Comparison of ENCODE assay signal across 26 cellular contexts in genomic region chr9:18394847-18395355, GRCh38.
A peak's percentile ranks its signal among the peaks of the same experiment; 100 is the strongest.
DNase-seq lines count a peak whose midpoint lies in the region; ATAC-seq and TF ChIP-seq lines count a peak whose summit lies in the region.
"Had no signal": no experiment of that assay in that cellular context is flagged by ENCODE, and none has a peak within 500 bp of the region (broad histone marks: within the 10 kb centered on the region; RNA-seq: fewer than 3 reads in every experiment).

No MANE protein-coding gene starts in this region.

- CTCF ChIA-PET in PC-3 (lab: Charles Lee), result interaction anchor here (1.9 kb wide), 1 partner anchor 140 kb away, joined by 10 read pairs; no protein-coding TSS in a partner anchor
- CTCF ChIA-PET in activated naive CD4-positive, alpha-beta T cell treated with anti-CD3 and anti-CD28 coated beads for 36 hours (lab: Charles Lee), result interaction anchor here (1.4 kb wide), 1 partner anchor 48 kb away, joined by 4 read pairs; no protein-coding TSS in a partner anchor

- H3K4me1 Mint-ChIP-seq in activated naive CD4-positive, alpha-beta T cell treated with anti-CD3 and anti-CD28 coated beads for 36 hours (ENCODE audit: low read depth), result no peaks in the 10 kb centered on the region
- H3K4me1 Mint-ChIP-seq: activated CD4-positive, alpha-beta T cell treated with anti-CD3 and anti-CD28 coated beads, Interleukin-2, amount 10 ng/mL, durations not matched to agents 24 days and 14 days; natural killer cell; stimulated activated naive CD8-positive, alpha-beta T cell treated with anti-CD3 and anti-CD28 coated beads, Interleukin-15, amount 100 ng/mL, for 72 hours had no signal

- peaks cover 2% of the 10 kb centered on the region for H3K27me3 Mint-ChIP-seq in activated naive CD4-positive, alpha-beta T cell treated with anti-CD3 and anti-CD28 coated beads for 36 hours (ENCODE audit: low read depth)
- H3K27me3 Mint-ChIP-seq: activated CD4-positive, alpha-beta T cell treated with anti-CD3 and anti-CD28 coated beads, Interleukin-2, amount 10 ng/mL, durations not matched to agents 24 days and 14 days; stimulated activated naive CD8-positive, alpha-beta T cell treated with anti-CD3 and anti-CD28 coated beads, Interleukin-15, amount 100 ng/mL, for 72 hours had no signal

- no peak overlapping the region for H3K4me3 Mint-ChIP-seq in activated naive CD4-positive, alpha-beta T cell treated with anti-CD3 and anti-CD28 coated beads for 36 hours
- H3K4me3 Mint-ChIP-seq: activated CD4-positive, alpha-beta T cell treated with anti-CD3 and anti-CD28 coated beads, Interleukin-2, amount 10 ng/mL, durations not matched to agents 24 days and 14 days; natural killer cell; stimulated activated naive CD8-positive, alpha-beta T cell treated with anti-CD3 and anti-CD28 coated beads, Interleukin-15, amount 100 ng/mL, for 72 hours had no signal

- POLR2A ChIA-PET in PC-3 (lab: Charles Lee; ENCODE audit: unreplicated experiment), result interaction anchor here (0.6 kb wide), 1 partner anchor 12 kb away, joined by 3 read pairs; no protein-coding TSS in a partner anchor

- H3K9ac ChIP-seq in PC-3 (ENCODE audit: low read length) (peak overlapping the region; percentile 53; the same call in 1 of the 2 replicates), muscle layer of colon (ENCODE audit: low read length) (no peak overlapping the region)
- H3K9ac ChIP-seq: BLaER1 treated with 17β-estradiol and CSF1 and Interleukin-3, amounts not matched to agents 10 nM and 100 nM; KMS-11 had no signal

- no peaks in the 10 kb centered on the region for H3F3A ChIP-seq in PC-3 (ENCODE audit: low read length, unreplicated experiment)

- no peaks in the 10 kb centered on the region for H3K9me2 ChIP-seq in PC-3 (replicated peaks; ENCODE audit: low read length)

- H3K27me3 ChIP-seq in ACC112 (ENCODE audit: insufficient read depth, low read length) (no peaks in the 10 kb centered on the region), PC-3 (ENCODE audit: low read length) (no peaks in the 10 kb centered on the region), muscle layer of colon (ENCODE audit: control insufficient read depth in 1 of 2, insufficient read depth in 2 of 2, low read length in 2 of 2) (no peaks in the 10 kb centered on the region)
- H3K27me3 ChIP-seq: BLaER1 treated with 17β-estradiol and CSF1 and Interleukin-3, amounts not matched to agents 10 nM and 100 nM; Peyer's patch; tibial artery had no signal

- H3K9me3 Mint-ChIP-seq in activated naive CD4-positive, alpha-beta T cell treated with anti-CD3 and anti-CD28 coated beads for 36 hours, result no peaks in the 10 kb centered on the region
- H3K9me3 Mint-ChIP-seq: activated CD4-positive, alpha-beta T cell treated with anti-CD3 and anti-CD28 coated beads, Interleukin-2, amount 10 ng/mL, durations not matched to agents 24 days and 14 days; stimulated activated naive CD8-positive, alpha-beta T cell treated with anti-CD3 and anti-CD28 coated beads, Interleukin-15, amount 100 ng/mL, for 72 hours had no signal

- no peak for ATAC-seq in PC-3
- ATAC-seq in HG02981 (IDR thresholded peaks at IDR 0.05; ENCODE audit: unreplicated experiment), result no peak
- ATAC-seq in stimulated activated naive CD8-positive, alpha-beta T cell treated with anti-CD3 and anti-CD28 coated beads, Interleukin-15, Interleukin-2, amounts not matched to agents 100 U/mL and 50 U/mL, for 24 hours, result no peak
- ATAC-seq: natural killer cell; stimulated activated naive CD8-positive, alpha-beta T cell treated with anti-CD3 and anti-CD28 coated beads, Interleukin-15, amount 100 ng/mL, for 72 hours had no signal

- H3K4me2 ChIP-seq in PC-3 (ENCODE audit: low read length), result peak overlapping the region; percentile 71; the same call in 1 of the 2 replicates
- H3K4me2 ChIP-seq: KMS-11 had no signal

- H2AFZ ChIP-seq in ACC112 (ENCODE audit: low read length, unreplicated experiment) (peak overlapping the region; percentile 30), PC-3 (ENCODE audit: low read length) (0 out of 2 replicates have a peak overlapping the region, but pooled peaks have one; percentile 23)

- DNase-seq in NCI-H1092 treated with DMSO at 0.1 percent for 48 hours (lab: John Stamatoyannopoulos, UW), result peak; percentile 58
- DNase-seq in PC-3, result no peak
- DNase-seq in activated naive CD4-positive, alpha-beta T cell treated with anti-CD3 and anti-CD28 coated beads for 36 hours, result no peak
- DNase-seq in NCI-H1417 treated with DMSO at 0.1 percent for 48 hours (lab: John Stamatoyannopoulos, UW), result no peak
- DNase-seq in stimulated activated naive CD8-positive, alpha-beta T cell treated with anti-CD3 and anti-CD28 coated beads, Interleukin-15, Interleukin-2, amounts not matched to agents 100 U/mL and 50 U/mL, for 24 hours, result no peak
- DNase-seq: activated CD4-positive, alpha-beta T cell treated with anti-CD3 and anti-CD28 coated beads, Interleukin-2, amount 10 ng/mL, durations not matched to agents 24 days and 14 days; activated gamma-delta T cell; activated T-cell treated with anti-CD3 and anti-CD28 coated beads, Interleukin-2, amount 50 U/mL, for 1 hour; DND-41; midbrain; natural killer cell; NCI-H1694 treated with DMSO at 0.1 percent for 48 hours; NCI-H226; occipital lobe; Peyer's patch; stimulated activated naive CD8-positive, alpha-beta T cell treated with anti-CD3 and anti-CD28 coated beads, Interleukin-15, amount 100 ng/mL, for 72 hours; SW 1271; T-helper 9 cell; tibial artery; WERI-Rb-1 had no signal

- no peaks in the 10 kb centered on the region for H3K36me3 Mint-ChIP-seq in activated naive CD4-positive, alpha-beta T cell treated with anti-CD3 and anti-CD28 coated beads for 36 hours (ENCODE audit: low read depth)
- H3K36me3 Mint-ChIP-seq: natural killer cell had no signal

- no peak overlapping the region for H3K27ac Mint-ChIP-seq in activated naive CD4-positive, alpha-beta T cell treated with anti-CD3 and anti-CD28 coated beads for 36 hours
- H3K27ac Mint-ChIP-seq: activated CD4-positive, alpha-beta T cell treated with anti-CD3 and anti-CD28 coated beads, Interleukin-2, amount 10 ng/mL, durations not matched to agents 24 days and 14 days; natural killer cell; stimulated activated naive CD8-positive, alpha-beta T cell treated with anti-CD3 and anti-CD28 coated beads, Interleukin-15, amount 100 ng/mL, for 72 hours had no signal

- H3K9me3 ChIP-seq in PC-3 (ENCODE audit: low read length), result no peaks in the 10 kb centered on the region
- no peaks in the 10 kb centered on the region for H3K9me3 ChIP-seq in muscle layer of colon (ENCODE audit: low read length)
- H3K9me3 ChIP-seq: BLaER1 treated with 17β-estradiol and CSF1 and Interleukin-3, amounts not matched to agents 10 nM and 100 nM; HAP-1; Peyer's patch; tibial artery had no signal

- peak overlapping the region; percentile 91 for H3K27ac ChIP-seq in ACC112 (ENCODE audit: low read depth, low read length)
- H3K27ac ChIP-seq in PC-3 (ENCODE audit: low read length), result peak overlapping the region; percentile 98
- peak overlapping the region; percentile 10 for H3K27ac ChIP-seq in muscle layer of colon (ENCODE audit: low read depth, low read length)
- H3K27ac ChIP-seq: BLaER1 treated with 17β-estradiol and CSF1 and Interleukin-3, amounts not matched to agents 10 nM and 100 nM; KMS-11; tibial artery; WERI-Rb-1 had no signal

- H3K36me3 ChIP-seq in ACC112 (ENCODE audit: insufficient read depth, low read length) (no peaks in the 10 kb centered on the region), PC-3 (ENCODE audit: low read depth, low read length) (no peaks in the 10 kb centered on the region), muscle layer of colon (ENCODE audit: insufficient read depth, low read length) (no peaks in the 10 kb centered on the region)
- H3K36me3 ChIP-seq: BLaER1 treated with 17β-estradiol and CSF1 and Interleukin-3, amounts not matched to agents 10 nM and 100 nM; HAP-1; Peyer's patch; tibial artery; WERI-Rb-1 had no signal

- intact Hi-C loops in PC-3 (cut with micrococcal nuclease), result loop anchor here (2.0 to 10.0 kb wide), 6 partner anchors 82 to 430 kb away; no protein-coding TSS in a partner anchor
- intact Hi-C loops in activated naive CD4-positive, alpha-beta T cell treated with anti-CD3 and anti-CD28 coated beads for 36 hours (cut with micrococcal nuclease), result no loop called here

- no TSS peak for BruUV-seq in PC-3 (replicated peaks; lab: Mats Ljungman, UMichigan)

- H3K79me2 ChIP-seq in ACC112 (ENCODE audit: control insufficient read depth, insufficient read depth, low read length, unreplicated experiment) (no peaks in the 10 kb centered on the region), PC-3 (ENCODE audit: low read length) (no peaks in the 10 kb centered on the region)

- H3K4me1 ChIP-seq in ACC112 (ENCODE audit: control insufficient read depth, insufficient read depth, low read length, unreplicated experiment) (peaks cover 26% of the 10 kb centered on the region), PC-3 (ENCODE audit: insufficient read depth, low read length) (peaks cover 28% of the 10 kb centered on the region), muscle layer of colon (ENCODE audit: insufficient read depth, low read length) (peaks cover 35% of the 10 kb centered on the region)

- H3K4me3 ChIP-seq in ACC112 (ENCODE audit: low read depth, low read length) (no peak overlapping the region), PC-3 (ENCODE audit: low read length) (no peak overlapping the region), muscle layer of colon (ENCODE audit: low read depth in 1 of 2, low read length in 2 of 2) (no peak overlapping the region)
- H3K4me3 ChIP-seq: BLaER1 treated with 17β-estradiol and CSF1 and Interleukin-3, amounts not matched to agents 10 nM and 100 nM; HAP-1; Peyer's patch; tibial artery had no signal

- TF ChIP-seq CTCF in PC-3 (conservative IDR thresholded peaks at IDR 0.05; ENCODE audit: low read depth, low read length), result no peak

- no peaks in the 10 kb centered on the region for H4K20me1 ChIP-seq in PC-3 (ENCODE audit: low read length)
- H4K20me1 ChIP-seq: BLaER1 treated with 17β-estradiol and CSF1 and Interleukin-3, amounts not matched to agents 10 nM and 100 nM had no signal

Comparison
In these comparisons a context has a peak if more than half of its experiments do, and no peak if none do; other contexts are left out.
1. H3K27ac ChIP-seq: peak in every context shown above with its lines; median percentile 98 in PC-3; 91 in ACC112; 10 in muscle layer of colon.